In the genomic region with DNA sequence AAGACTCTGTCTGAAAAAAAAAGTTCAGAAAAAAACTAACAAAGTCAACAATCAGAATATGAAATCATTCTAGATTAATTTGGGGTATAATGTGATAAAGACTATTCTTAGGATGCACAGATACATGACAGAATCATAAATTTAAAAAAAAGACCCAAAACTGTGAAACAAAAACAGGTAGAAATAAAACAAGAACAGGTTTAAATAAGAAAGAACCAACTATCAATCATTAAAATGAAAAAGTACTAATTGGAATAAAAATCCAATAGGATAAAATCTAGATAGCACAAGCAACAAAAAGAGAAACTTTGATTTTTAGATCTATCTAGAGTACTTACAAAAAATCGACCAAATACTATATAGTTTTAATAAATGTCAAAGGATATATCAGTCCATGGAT, we compare ENCODE assay signal across 8 cellular contexts. TPM values are rescaled to one million over a fixed set of nuclear protein-coding genes. Genes with fewer than 3 reads are reported as not detected.
"Had no signal": no experiment of that assay in that cellular context is flagged by ENCODE, and none has a peak within 500 bp of the region (broad histone marks: within the 10 kb centered on the region; RNA-seq: fewer than 3 reads in every experiment).

No MANE protein-coding gene starts in this region.

- H3K4me3 ChIP-seq: GM12878 had no signal

- ATAC-seq: GM12878 had no signal

- FAIRE-seq: G401.6, GM12878, GM12891, GM12892, GM18507, GM19239 had no signal

- DNase-seq: GDM1, GF-D8 had no signal

RNA-seq across cellular contexts. Expression of gene TMEM202, which starts 13.4 kb away (rescaled TPM):
- total RNA-seq: GM12878 had no signal
- polyA plus RNA-seq: GM12878 had no signal
